8 cellular contexts compared by ENCODE assay signal in the genomic region with DNA sequence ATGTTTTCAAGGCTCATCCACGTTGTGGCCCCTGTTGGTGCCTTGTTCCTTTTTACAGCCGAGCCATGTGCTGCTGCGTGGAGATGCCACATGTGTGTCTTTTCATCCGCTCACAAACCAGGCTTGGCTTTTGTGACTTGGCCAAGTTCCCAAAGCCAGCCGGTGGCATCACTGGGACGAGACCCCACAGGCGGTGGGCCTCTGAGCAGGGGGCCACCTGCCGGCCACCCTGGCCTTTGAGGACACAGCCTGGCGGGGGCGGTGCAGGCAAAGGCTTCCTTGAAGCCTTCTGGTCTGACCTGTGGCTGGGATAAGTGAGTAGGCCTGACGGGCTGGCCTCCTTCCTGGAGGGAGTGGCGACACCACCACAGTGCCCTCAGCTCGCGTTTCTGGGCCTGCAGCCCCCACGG.
DNase-seq lines count a peak whose midpoint lies in the region; ATAC-seq and TF ChIP-seq lines count a peak whose summit lies in the region.

No MANE protein-coding gene starts in this region.

- no peak overlapping the region for H3K4me3 ChIP-seq in HEK293 (ENCODE audit: low read depth, low read length)
- peak overlapping the region; percentile 1 to 52 for H3K4me3 ChIP-seq in muscle layer of colon (ENCODE audit: low read depth in 1 of 2, low read length in 2 of 2)

- peak overlapping the region; percentile 53 for H3K9ac ChIP-seq in muscle layer of colon (ENCODE audit: low read length)

- no peak for ATAC-seq in GM21367 (IDR thresholded peaks at IDR 0.05; ENCODE audit: unreplicated experiment)

- H3K27ac ChIP-seq in HEK293 (ENCODE audit: extremely low read depth, low read depth, low read length): peak overlapping the region; percentile 93
- H3K27ac ChIP-seq in muscle layer of colon (ENCODE audit: low read depth, low read length): peak overlapping the region; percentile 93

- H3K9me3 ChIP-seq in HEK293 (ENCODE audit: control insufficient read depth, insufficient read depth, low read depth, low read length) (no peaks in the 10 kb centered on the region), muscle layer of colon (ENCODE audit: low read length) (no peaks in the 10 kb centered on the region)

- TF ChIP-seq CTCF in HEK293 (tag by site-specific recombination; IDR thresholded peaks at IDR 0.05): peak; percentile 69

- peak; percentile 32 for DNase-seq in EL
- peak; percentile 81 to 94 for DNase-seq in SHP77 (lab: John Stamatoyannopoulos, UW)
- peak; percentile 32 for DNase-seq in central memory CD4-positive, alpha-beta T cell
- DNase-seq in NCI-H2081 treated with DMSO at 0.1 percent for 48 hours (lab: John Stamatoyannopoulos, UW): no peak
- DNase-seq in superior temporal gyrus (ENCODE audit: extremely low spot score): no peak

- peaks cover 0 to 65% of the 10 kb centered on the region in 2 experiments; a peak in 1 of 3 replicates for H3K36me3 ChIP-seq in HEK293 (ENCODE audit: control insufficient read depth in 2 of 2, insufficient read depth in 1 of 2, low read length in 2 of 2)
- H3K36me3 ChIP-seq in muscle layer of colon (ENCODE audit: insufficient read depth, low read length): peaks cover 30% of the 10 kb centered on the region

- POLR2A ChIA-PET in HEK293 (lab: Yijun Ruan, JAX): interaction anchor here (0.8 to 1.7 kb wide), 2 partner anchors 10 to 11 kb away, joined by 3 to 11 read pairs; a partner anchor contains a TSS

- H3K4me1 ChIP-seq in HEK293 (ENCODE audit: control insufficient read depth, insufficient read depth, low read length): peaks cover 4% of the 10 kb centered on the region
- peaks cover 57% of the 10 kb centered on the region for H3K4me1 ChIP-seq in muscle layer of colon (ENCODE audit: insufficient read depth, low read length)

- CTCF ChIA-PET in HEK293 (lab: Yijun Ruan, JAX): interaction anchor here (0.7 to 1.5 kb wide), 6 partner anchors 9 to 515 kb away, joined by 3 to 6 read pairs (median 4); no protein-coding TSS in a partner anchor

- H3K27me3 ChIP-seq in muscle layer of colon (ENCODE audit: control insufficient read depth in 1 of 2, insufficient read depth in 2 of 2, low read length in 2 of 2): no peaks in the 10 kb centered on the region

TF ChIP-seq in HEK293, 187 proteins besides CTCF, POLR2A, EP300 and RAD21:
- TF ChIP-seq GLIS2 (tag by site-specific recombination; IDR thresholded peaks at IDR 0.05) (0 out of 2 replicates have a peak, but pooled peaks have one; percentile 19), SP7 (tag by site-specific recombination; IDR thresholded peaks at IDR 0.05) (no peak), ZNF423 (tag by site-specific recombination; IDR thresholded peaks at IDR 0.05) (0 out of 2 replicates have a peak, but pooled peaks have one; percentile 0), GLIS1 (tag by site-specific recombination; IDR thresholded peaks at IDR 0.05) (peak; percentile 82), SCRT2 (tag by site-specific recombination; IDR thresholded peaks at IDR 0.05) (peak; percentile 48)
- TF ChIP-seq, protein P1, sequence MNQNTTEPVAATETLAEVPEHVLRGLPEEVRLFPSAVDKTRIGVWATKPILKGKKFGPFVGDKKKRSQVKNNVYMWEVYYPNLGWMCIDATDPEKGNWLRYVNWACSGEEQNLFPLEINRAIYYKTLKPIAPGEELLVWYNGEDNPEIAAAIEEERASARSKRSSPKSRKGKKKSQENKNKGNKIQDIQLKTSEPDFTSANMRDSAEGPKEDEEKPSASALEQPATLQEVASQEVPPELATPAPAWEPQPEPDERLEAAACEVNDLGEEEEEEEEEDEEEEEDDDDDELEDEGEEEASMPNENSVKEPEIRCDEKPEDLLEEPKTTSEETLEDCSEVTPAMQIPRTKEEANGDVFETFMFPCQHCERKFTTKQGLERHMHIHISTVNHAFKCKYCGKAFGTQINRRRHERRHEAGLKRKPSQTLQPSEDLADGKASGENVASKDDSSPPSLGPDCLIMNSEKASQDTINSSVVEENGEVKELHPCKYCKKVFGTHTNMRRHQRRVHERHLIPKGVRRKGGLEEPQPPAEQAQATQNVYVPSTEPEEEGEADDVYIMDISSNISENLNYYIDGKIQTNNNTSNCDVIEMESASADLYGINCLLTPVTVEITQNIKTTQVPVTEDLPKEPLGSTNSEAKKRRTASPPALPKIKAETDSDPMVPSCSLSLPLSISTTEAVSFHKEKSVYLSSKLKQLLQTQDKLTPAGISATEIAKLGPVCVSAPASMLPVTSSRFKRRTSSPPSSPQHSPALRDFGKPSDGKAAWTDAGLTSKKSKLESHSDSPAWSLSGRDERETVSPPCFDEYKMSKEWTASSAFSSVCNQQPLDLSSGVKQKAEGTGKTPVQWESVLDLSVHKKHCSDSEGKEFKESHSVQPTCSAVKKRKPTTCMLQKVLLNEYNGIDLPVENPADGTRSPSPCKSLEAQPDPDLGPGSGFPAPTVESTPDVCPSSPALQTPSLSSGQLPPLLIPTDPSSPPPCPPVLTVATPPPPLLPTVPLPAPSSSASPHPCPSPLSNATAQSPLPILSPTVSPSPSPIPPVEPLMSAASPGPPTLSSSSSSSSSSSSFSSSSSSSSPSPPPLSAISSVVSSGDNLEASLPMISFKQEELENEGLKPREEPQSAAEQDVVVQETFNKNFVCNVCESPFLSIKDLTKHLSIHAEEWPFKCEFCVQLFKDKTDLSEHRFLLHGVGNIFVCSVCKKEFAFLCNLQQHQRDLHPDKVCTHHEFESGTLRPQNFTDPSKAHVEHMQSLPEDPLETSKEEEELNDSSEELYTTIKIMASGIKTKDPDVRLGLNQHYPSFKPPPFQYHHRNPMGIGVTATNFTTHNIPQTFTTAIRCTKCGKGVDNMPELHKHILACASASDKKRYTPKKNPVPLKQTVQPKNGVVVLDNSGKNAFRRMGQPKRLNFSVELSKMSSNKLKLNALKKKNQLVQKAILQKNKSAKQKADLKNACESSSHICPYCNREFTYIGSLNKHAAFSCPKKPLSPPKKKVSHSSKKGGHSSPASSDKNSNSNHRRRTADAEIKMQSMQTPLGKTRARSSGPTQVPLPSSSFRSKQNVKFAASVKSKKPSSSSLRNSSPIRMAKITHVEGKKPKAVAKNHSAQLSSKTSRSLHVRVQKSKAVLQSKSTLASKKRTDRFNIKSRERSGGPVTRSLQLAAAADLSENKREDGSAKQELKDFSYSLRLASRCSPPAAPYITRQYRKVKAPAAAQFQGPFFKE (tag by site-specific recombination; IDR thresholded peaks at IDR 0.05; ENCODE audit: borderline replicate concordance): no peak

Comparison
In these comparisons a context has a peak if more than half of its experiments do, and no peak if none do; other contexts are left out.
1. DNase-seq: peak in EL (single experiment), SHP77 (2 of 2) and central memory CD4-positive, alpha-beta T cell (single experiment); none in NCI-H2081 treated with DMSO at 0.1 percent for 48 hours (single experiment) and superior temporal gyrus (single experiment).